ENCODE assay signal across 1 cellular context in the genomic region with DNA sequence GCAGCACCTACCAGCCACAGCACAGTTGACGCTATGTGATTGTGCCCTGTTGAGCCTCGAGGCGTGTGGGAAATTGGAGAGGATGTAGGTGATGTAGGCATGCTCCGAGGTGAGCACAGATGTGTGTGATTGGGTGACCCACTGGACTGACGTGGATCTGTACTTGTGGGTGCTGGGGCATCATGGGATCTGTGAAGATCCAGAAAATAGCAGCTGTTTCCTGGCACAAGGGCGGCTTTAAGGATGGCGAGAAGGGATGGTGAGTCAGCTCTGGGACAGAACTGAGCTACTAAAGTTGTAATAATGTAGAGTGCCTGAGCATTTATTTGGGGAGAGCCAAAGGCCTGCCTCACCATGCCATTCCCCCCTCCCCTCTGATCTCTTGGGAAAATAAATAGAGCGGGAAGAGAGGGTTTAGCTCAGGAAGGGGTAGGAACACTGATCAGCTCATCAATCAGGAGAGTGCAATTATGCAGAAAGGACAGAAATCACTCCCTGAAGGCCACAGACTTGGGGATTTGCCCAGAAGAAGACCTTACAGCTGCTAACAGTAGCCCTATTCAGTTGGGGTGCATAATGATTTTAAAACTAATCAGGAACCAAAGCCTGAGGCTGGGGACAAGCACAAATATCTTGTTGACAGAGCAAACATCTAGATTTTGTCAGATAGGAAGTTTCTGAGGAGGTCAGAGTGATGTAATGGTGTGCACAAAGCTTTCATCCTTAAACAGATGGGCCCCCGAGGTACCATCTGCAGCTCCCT.
TF ChIP-seq lines count a peak whose summit lies in the region.

No MANE protein-coding gene starts in this region.

TF ChIP-seq in HepG2, 621 proteins besides CTCF, POLR2A, EP300 and RAD21 (continued from another document):
- TF ChIP-seq, protein P1, sequence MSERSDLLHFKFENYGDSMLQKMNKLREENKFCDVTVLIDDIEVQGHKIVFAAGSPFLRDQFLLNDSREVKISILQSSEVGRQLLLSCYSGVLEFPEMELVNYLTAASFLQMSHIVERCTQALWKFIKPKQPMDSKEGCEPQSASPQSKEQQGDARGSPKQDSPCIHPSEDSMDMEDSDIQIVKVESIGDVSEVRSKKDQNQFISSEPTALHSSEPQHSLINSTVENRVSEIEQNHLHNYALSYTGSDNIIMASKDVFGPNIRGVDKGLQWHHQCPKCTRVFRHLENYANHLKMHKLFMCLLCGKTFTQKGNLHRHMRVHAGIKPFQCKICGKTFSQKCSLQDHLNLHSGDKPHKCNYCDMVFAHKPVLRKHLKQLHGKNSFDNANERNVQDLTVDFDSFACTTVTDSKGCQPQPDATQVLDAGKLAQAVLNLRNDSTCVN (CRISPR knock-in tag; IDR thresholded peaks at IDR 0.05; ENCODE audit: borderline replicate concordance), result no peak
- TF ChIP-seq ISL2 (CRISPR knock-in tag; IDR thresholded peaks at IDR 0.05) (peak; percentile 95), CEBPG (CRISPR knock-in tag; IDR thresholded peaks at IDR 0.05) (peak; percentile 62), TCF7 (IDR thresholded peaks at IDR 0.05; ENCODE audit: low read depth) (peak; percentile 62), ZNF703 (CRISPR knock-in tag; IDR thresholded peaks at IDR 0.05; ENCODE audit: borderline replicate concordance) (0 out of 2 replicates have a peak, but pooled peaks have one; percentile 41), ZNF773 (CRISPR knock-in tag; IDR thresholded peaks at IDR 0.05; ENCODE audit: borderline replicate concordance) (no peak), SNAPC2 (CRISPR knock-in tag; IDR thresholded peaks at IDR 0.05) (no peak), CHD2 (IDR thresholded peaks at IDR 0.05; ENCODE audit: low read depth, low read length) (no peak)
- TF ChIP-seq, protein P2, sequence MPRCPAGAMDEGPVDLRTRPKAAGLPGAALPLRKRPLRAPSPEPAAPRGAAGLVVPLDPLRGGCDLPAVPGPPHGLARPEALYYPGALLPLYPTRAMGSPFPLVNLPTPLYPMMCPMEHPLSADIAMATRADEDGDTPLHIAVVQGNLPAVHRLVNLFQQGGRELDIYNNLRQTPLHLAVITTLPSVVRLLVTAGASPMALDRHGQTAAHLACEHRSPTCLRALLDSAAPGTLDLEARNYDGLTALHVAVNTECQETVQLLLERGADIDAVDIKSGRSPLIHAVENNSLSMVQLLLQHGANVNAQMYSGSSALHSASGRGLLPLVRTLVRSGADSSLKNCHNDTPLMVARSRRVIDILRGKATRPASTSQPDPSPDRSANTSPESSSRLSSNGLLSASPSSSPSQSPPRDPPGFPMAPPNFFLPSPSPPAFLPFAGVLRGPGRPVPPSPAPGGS (CRISPR knock-in tag; IDR thresholded peaks at IDR 0.05), result no peak
- TF ChIP-seq, protein P3, sequence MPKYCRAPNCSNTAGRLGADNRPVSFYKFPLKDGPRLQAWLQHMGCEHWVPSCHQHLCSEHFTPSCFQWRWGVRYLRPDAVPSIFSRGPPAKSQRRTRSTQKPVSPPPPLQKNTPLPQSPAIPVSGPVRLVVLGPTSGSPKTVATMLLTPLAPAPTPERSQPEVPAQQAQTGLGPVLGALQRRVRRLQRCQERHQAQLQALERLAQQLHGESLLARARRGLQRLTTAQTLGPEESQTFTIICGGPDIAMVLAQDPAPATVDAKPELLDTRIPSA (CRISPR knock-in tag; IDR thresholded peaks at IDR 0.05; ENCODE audit: borderline replicate concordance), result no peak
- TF ChIP-seq, protein P4, sequence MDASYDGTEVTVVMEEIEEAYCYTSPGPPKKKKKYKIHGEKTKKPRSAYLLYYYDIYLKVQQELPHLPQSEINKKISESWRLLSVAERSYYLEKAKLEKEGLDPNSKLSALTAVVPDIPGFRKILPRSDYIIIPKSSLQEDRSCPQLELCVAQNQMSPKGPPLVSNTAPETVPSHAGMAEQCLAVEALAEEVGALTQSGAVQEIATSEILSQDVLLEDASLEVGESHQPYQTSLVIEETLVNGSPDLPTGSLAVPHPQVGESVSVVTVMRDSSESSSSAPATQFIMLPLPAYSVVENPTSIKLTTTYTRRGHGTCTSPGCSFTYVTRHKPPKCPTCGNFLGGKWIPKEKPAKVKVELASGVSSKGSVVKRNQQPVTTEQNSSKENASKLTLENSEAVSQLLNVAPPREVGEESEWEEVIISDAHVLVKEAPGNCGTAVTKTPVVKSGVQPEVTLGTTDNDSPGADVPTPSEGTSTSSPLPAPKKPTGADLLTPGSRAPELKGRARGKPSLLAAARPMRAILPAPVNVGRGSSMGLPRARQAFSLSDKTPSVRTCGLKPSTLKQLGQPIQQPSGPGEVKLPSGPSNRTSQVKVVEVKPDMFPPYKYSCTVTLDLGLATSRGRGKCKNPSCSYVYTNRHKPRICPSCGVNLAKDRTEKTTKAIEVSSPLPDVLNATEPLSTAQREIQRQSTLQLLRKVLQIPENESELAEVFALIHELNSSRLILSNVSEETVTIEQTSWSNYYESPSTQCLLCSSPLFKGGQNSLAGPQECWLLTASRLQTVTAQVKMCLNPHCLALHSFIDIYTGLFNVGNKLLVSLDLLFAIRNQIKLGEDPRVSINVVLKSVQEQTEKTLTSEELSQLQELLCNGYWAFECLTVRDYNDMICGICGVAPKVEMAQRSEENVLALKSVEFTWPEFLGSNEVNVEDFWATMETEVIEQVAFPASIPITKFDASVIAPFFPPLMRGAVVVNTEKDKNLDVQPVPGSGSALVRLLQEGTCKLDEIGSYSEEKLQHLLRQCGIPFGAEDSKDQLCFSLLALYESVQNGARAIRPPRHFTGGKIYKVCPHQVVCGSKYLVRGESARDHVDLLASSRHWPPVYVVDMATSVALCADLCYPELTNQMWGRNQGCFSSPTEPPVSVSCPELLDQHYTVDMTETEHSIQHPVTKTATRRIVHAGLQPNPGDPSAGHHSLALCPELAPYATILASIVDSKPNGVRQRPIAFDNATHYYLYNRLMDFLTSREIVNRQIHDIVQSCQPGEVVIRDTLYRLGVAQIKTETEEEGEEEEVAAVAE (CRISPR knock-in tag; IDR thresholded peaks at IDR 0.05; ENCODE audit: borderline replicate concordance), result no peak
- TF ChIP-seq, protein P5, sequence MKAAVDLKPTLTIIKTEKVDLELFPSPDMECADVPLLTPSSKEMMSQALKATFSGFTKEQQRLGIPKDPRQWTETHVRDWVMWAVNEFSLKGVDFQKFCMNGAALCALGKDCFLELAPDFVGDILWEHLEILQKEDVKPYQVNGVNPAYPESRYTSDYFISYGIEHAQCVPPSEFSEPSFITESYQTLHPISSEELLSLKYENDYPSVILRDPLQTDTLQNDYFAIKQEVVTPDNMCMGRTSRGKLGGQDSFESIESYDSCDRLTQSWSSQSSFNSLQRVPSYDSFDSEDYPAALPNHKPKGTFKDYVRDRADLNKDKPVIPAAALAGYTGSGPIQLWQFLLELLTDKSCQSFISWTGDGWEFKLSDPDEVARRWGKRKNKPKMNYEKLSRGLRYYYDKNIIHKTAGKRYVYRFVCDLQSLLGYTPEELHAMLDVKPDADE (CRISPR knock-in tag; IDR thresholded peaks at IDR 0.05), result no peak
- TF ChIP-seq, protein P6, sequence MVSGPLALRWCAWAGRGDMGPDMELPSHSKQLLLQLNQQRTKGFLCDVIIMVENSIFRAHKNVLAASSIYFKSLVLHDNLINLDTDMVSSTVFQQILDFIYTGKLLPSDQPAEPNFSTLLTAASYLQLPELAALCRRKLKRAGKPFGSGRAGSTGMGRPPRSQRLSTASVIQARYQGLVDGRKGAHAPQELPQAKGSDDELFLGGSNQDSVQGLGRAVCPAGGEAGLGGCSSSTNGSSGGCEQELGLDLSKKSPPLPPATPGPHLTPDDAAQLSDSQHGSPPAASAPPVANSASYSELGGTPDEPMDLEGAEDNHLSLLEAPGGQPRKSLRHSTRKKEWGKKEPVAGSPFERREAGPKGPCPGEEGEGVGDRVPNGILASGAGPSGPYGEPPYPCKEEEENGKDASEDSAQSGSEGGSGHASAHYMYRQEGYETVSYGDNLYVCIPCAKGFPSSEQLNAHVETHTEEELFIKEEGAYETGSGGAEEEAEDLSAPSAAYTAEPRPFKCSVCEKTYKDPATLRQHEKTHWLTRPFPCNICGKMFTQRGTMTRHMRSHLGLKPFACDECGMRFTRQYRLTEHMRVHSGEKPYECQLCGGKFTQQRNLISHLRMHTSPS (CRISPR knock-in tag; IDR thresholded peaks at IDR 0.05; ENCODE audit: low read depth), result no peak
